Comparison of ENCODE assay signal across 10 cellular contexts in the genomic region with DNA sequence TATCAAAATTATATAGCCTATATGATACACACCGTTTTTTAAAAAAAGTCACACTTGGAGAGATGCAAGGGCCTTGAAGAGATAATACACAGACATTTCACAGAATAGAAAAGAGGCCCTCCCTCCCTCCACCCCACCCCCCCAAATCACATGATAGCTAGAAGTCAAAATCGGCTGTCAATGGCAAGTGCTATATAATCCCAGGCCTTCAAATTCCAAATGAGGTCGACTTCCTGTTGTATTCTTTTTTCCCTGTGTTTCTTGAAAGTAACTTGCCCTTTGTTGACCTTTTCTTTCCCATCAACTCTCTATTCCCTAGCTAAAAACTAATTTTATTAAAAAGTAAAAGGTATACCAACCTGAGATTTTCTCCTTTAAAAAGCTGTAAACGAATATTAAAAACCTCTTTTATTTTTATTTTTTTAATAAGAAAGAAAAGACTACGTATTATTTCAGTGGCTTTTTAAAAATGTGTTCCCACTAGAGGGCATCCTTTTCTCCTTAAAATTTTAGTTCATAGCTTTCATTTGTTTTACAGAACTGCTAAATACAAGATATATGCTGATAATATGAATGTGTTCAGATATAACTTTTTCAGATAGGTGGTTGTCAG. TPM values are rescaled to one million over a fixed set of nuclear protein-coding genes. Genes with fewer than 3 reads are reported as not detected.
A peak's percentile ranks its signal among the peaks of the same experiment; 100 is the strongest.
DNase-seq lines count a peak whose midpoint lies in the region; ATAC-seq, FAIRE-seq and TF ChIP-seq lines count a peak whose summit lies in the region.
"Had no signal": no experiment of that assay in that cellular context is flagged by ENCODE, and none has a peak within 500 bp of the region (broad histone marks: within the 10 kb centered on the region; RNA-seq: fewer than 3 reads in every experiment).

No MANE protein-coding gene starts in this region.

- H3K36me3 ChIP-seq in heart right ventricle = peaks cover 0 to 4% (median 0%) of the 10 kb centered on the region in 9 donors
- peaks cover 30% of the 10 kb centered on the region for H3K36me3 ChIP-seq in RWPE2 (ENCODE audit: low read depth)
- no peaks in the 10 kb centered on the region for H3K36me3 ChIP-seq in transverse colon

- no peak for DNase-seq in heart right ventricle
- no peak for DNase-seq in cardiac septum (ENCODE audit: low spot score)
- no peak for DNase-seq in RWPE2 (ENCODE audit: low spot score)
- DNase-seq in fibroblast of pulmonary artery (ENCODE audit: low read depth) = peak; percentile 49
- no peak for DNase-seq in transverse colon
- DNase-seq in GM19239 (ENCODE audit: insufficient read length, low spot score) = no peak
- DNase-seq: amniotic stem cell, NCI-H1436 treated with DMSO at 0.1 percent for 48 hours had no signal

- no peak for FAIRE-seq in GM19239 (lab: Jason Lieb, UNC)

- ATAC-seq in heart right ventricle = no peak
- no peak for ATAC-seq in RWPE2 (ENCODE audit: low read depth)
- no peak for ATAC-seq in HG03139 (IDR thresholded peaks at IDR 0.05; ENCODE audit: unreplicated experiment)
- ATAC-seq in GM19452 (IDR thresholded peaks at IDR 0.05; ENCODE audit: unreplicated experiment) = no peak

- 18 to 30% methylated on average over 5 of the region's 5 CpGs for WGBS in heart right ventricle, 2 donors
- WGBS in transverse colon (ENCODE audit: low coverage in 1 of 2), 2 donors = 19 to 23% methylated on average over 5 of the region's 5 CpGs

- TF ChIP-seq EP300 in transverse colon (IDR thresholded peaks at IDR 0.05; ENCODE audit: low read depth) = no peak

- H3K4me3 ChIP-seq in heart right ventricle (no peak overlapping the region), RWPE2 (ENCODE audit: severe bottlenecking) (no peak overlapping the region), fibroblast of pulmonary artery (replicated peaks; ENCODE audit: low read depth, low read length) (no peak overlapping the region), transverse colon (no peak overlapping the region)

- no peak for TF ChIP-seq POLR2A in transverse colon (IDR thresholded peaks at IDR 0.05)

- peaks cover 0 to 5% (median 0%) of the 10 kb centered on the region in 11 donors for H3K9me3 ChIP-seq in heart right ventricle
- no peaks in the 10 kb centered on the region for H3K9me3 ChIP-seq in RWPE2 (ENCODE audit: severe bottlenecking)
- no peaks in the 10 kb centered on the region for H3K9me3 ChIP-seq in transverse colon

- H3K4me1 ChIP-seq in heart right ventricle = peaks cover 0 to 66% (median 51%) of the 10 kb centered on the region in 9 donors
- H3K4me1 ChIP-seq in RWPE2 (ENCODE audit: insufficient read depth, poor library complexity, severe bottlenecking) = peaks cover 39% of the 10 kb centered on the region
- peaks cover 20 to 74% (median 54%) of the 10 kb centered on the region in 4 donors for H3K4me1 ChIP-seq in transverse colon

- in situ Hi-C loops in transverse colon (cut with MboI; ENCODE audit: low pct_ligation_motif_present in 1 of 4, low pct_unique_long_range_greater_than_20kb in 1 of 4, low sequenced_read_pairs in 3 of 4) = no loop called here

- H3K27me3 ChIP-seq in heart right ventricle = no peaks in the 10 kb centered on the region
- no peaks in the 10 kb centered on the region for H3K27me3 ChIP-seq in RWPE2 (ENCODE audit: insufficient read depth, poor library complexity, severe bottlenecking)
- H3K27me3 ChIP-seq in transverse colon = no peaks in the 10 kb centered on the region

- intact Hi-C loops in heart right ventricle (cut with DNase I) (no loop called here), cardiac septum (cut with DNase I) (no loop called here), transverse colon (cut with DNase I; ENCODE audit: low total_unique reads) (no loop called here)

- TF ChIP-seq CTCF in heart right ventricle (IDR thresholded peaks at IDR 0.05) = peak in 7 of 9 donors; percentile 28 to 62 (median 50)
- TF ChIP-seq CTCF in RWPE2 (IDR thresholded peaks at IDR 0.05; ENCODE audit: poor library complexity, severe bottlenecking) = peak; percentile 65
- peak; percentile 39 for TF ChIP-seq CTCF in fibroblast of pulmonary artery (IDR thresholded peaks at IDR 0.05; ENCODE audit: low read length, missing control alignments)
- peak; percentile 22 to 38 (median 30) for TF ChIP-seq CTCF in transverse colon (IDR thresholded peaks at IDR 0.05)

- H3K27ac ChIP-seq in heart right ventricle (no peak overlapping the region), RWPE2 (ENCODE audit: poor library complexity, severe bottlenecking) (peak overlapping the region; percentile 10), transverse colon (peak overlapping the region in 3 of 4 donors; percentile 62 to 76 (median 64))

RNA-seq across cellular contexts. Expression of a gene that starts 46.6 kb away (rescaled TPM):
- total RNA-seq in heart right ventricle = 10 to 100 TPM; 69.0 to 89.5 (median 81.0) TPM
- polyA plus RNA-seq in heart right ventricle = 10 to 100 TPM in 1 of 2 donors, 1 to 10 TPM in 1; 6.9 to 39.4 TPM
- total RNA-seq in cardiac septum = 88.8 TPM
- total RNA-seq in transverse colon = 10 to 100 TPM; 41.5 to 97.3 (median 55.5) TPM

Comparison
In these comparisons a context has a peak if more than half of its experiments do, and no peak if none do; other contexts are left out.
1. H3K27ac ChIP-seq: peak in RWPE2 (single experiment) and transverse colon (3 of 4); none in heart right ventricle (0 of 10).
2. Peak in every context shown above with its lines, with median percentiles within 50 percentile points of each other: CTCF ChIP-seq.